ENCODE assay signal across 1 cellular context in the genomic region with DNA sequence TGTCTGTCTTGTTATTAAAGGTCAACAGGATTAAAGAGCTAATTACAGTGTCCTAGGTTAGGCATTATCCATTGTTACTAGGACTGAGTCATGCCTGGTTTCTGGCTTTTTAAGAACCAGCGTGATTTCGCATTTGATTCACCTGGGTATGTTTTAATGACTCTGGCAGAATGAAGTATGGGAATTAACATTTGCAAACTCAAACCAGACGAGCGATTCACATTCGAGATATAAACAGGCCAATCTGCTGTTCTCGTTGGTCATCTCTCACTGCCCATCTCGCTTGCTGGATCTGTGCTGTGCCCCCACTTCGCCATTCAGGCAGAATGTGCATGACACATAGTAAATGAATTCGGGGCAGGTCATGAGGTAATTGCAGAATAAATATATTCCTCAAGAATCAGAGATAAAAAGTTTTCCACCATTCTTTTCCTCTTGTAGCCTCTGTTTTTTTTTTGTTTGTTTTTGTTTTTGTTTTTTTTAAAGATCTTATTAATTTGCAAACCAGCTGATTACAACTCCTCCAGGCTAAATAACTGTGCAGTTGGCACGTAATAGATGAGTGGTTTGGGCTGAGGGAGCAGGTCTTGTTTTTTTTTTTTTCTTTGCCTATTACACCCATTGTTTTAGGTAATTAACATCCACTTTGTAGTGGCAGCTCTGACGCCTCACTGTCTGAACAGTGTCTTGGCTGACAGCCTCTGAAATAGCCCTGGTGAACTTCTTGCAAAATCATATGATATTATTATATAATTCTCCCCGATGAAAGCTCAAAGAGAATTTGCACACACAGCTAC.
TF ChIP-seq lines count a peak whose summit lies in the region.

No MANE protein-coding gene starts in this region.

TF ChIP-seq in HEK293, 187 proteins besides CTCF, POLR2A, EP300 and RAD21 (continued from another document and continues in another):
- TF ChIP-seq, protein P1, sequence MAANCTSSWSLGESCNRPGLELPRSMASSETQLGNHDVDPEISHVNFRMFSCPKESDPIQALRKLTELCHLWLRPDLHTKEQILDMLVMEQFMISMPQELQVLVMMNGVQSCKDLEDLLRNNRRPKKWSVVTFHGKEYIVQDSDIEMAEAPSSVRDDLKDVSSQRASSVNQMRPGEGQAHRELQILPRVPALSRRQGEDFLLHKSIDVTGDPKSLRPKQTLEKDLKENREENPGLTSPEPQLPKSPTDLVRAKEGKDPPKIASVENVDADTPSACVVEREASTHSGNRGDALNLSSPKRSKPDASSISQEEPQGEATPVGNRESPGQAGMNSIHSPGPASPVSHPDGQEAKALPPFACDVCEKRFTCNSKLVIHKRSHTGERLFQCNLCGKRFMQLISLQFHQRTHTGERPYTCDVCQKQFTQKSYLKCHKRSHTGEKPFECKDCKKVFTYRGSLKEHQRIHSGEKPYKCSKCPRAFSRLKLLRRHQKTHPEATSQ (tag by site-specific recombination; IDR thresholded peaks at IDR 0.05), result no peak
- TF ChIP-seq, protein P2, sequence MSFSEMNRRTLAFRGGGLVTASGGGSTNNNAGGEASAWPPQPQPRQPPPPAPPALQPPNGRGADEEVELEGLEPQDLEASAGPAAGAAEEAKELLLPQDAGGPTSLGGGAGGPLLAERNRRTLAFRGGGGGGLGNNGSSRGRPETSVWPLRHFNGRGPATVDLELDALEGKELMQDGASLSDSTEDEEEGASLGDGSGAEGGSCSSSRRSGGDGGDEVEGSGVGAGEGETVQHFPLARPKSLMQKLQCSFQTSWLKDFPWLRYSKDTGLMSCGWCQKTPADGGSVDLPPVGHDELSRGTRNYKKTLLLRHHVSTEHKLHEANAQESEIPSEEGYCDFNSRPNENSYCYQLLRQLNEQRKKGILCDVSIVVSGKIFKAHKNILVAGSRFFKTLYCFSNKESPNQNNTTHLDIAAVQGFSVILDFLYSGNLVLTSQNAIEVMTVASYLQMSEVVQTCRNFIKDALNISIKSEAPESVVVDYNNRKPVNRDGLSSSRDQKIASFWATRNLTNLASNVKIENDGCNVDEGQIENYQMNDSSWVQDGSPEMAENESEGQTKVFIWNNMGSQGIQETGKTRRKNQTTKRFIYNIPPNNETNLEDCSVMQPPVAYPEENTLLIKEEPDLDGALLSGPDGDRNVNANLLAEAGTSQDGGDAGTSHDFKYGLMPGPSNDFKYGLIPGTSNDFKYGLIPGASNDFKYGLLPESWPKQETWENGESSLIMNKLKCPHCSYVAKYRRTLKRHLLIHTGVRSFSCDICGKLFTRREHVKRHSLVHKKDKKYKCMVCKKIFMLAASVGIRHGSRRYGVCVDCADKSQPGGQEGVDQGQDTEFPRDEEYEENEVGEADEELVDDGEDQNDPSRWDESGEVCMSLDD (tag by site-specific recombination; IDR thresholded peaks at IDR 0.05), result no peak
- TF ChIP-seq OVOL3 (tag by site-specific recombination; IDR thresholded peaks at IDR 0.05), result no peak
- TF ChIP-seq ZNF311 (tag by site-specific recombination; IDR thresholded peaks at IDR 0.05; ENCODE audit: borderline replicate concordance), result no peak
- no peak for TF ChIP-seq ZNF239 (tag by site-specific recombination; IDR thresholded peaks at IDR 0.05)
- TF ChIP-seq ZNF341 (tag by site-specific recombination; IDR thresholded peaks at IDR 0.05; ENCODE audit: low read depth), result no peak
- TF ChIP-seq ZNF146 (tag by site-specific recombination; IDR thresholded peaks at IDR 0.05), result no peak
- TF ChIP-seq ZBTB8A (tag by site-specific recombination; IDR thresholded peaks at IDR 0.05), result no peak
- no peak for TF ChIP-seq ZNF529 (tag by site-specific recombination; IDR thresholded peaks at IDR 0.05; ENCODE audit: insufficient replicate concordance)
- no peak for TF ChIP-seq ZNF423 (tag by site-specific recombination; IDR thresholded peaks at IDR 0.05)
- no peak for TF ChIP-seq ZNF292 (tag by site-specific recombination; IDR thresholded peaks at IDR 0.05; ENCODE audit: borderline replicate concordance, low read depth)
- TF ChIP-seq ZNF629 (tag by site-specific recombination; IDR thresholded peaks at IDR 0.05), result peak; percentile 86
- no peak for TF ChIP-seq ZNF266 (tag by site-specific recombination; IDR thresholded peaks at IDR 0.05; ENCODE audit: low read depth)
- TF ChIP-seq ZNF157 (tag by site-specific recombination; IDR thresholded peaks at IDR 0.05), result no peak
- no peak for TF ChIP-seq ZNF585B (tag by site-specific recombination; IDR thresholded peaks at IDR 0.05)
- no peak for TF ChIP-seq ZNF132 (tag by site-specific recombination; IDR thresholded peaks at IDR 0.05; ENCODE audit: borderline replicate concordance)
- TF ChIP-seq ZNF169 (tag by site-specific recombination; IDR thresholded peaks at IDR 0.05), result no peak
- TF ChIP-seq ZNF785 (tag by site-specific recombination; IDR thresholded peaks at IDR 0.05), result no peak
- no peak for TF ChIP-seq ZIC2 (tag by site-specific recombination; IDR thresholded peaks at IDR 0.05)
- TF ChIP-seq, protein P3, sequence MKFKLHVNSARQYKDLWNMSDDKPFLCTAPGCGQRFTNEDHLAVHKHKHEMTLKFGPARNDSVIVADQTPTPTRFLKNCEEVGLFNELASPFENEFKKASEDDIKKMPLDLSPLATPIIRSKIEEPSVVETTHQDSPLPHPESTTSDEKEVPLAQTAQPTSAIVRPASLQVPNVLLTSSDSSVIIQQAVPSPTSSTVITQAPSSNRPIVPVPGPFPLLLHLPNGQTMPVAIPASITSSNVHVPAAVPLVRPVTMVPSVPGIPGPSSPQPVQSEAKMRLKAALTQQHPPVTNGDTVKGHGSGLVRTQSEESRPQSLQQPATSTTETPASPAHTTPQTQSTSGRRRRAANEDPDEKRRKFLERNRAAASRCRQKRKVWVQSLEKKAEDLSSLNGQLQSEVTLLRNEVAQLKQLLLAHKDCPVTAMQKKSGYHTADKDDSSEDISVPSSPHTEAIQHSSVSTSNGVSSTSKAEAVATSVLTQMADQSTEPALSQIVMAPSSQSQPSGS (tag by site-specific recombination; IDR thresholded peaks at IDR 0.05; ENCODE audit: low read depth), result no peak
- TF ChIP-seq ZNF514 (tag by site-specific recombination; IDR thresholded peaks at IDR 0.05), result no peak
- TF ChIP-seq, protein P4, sequence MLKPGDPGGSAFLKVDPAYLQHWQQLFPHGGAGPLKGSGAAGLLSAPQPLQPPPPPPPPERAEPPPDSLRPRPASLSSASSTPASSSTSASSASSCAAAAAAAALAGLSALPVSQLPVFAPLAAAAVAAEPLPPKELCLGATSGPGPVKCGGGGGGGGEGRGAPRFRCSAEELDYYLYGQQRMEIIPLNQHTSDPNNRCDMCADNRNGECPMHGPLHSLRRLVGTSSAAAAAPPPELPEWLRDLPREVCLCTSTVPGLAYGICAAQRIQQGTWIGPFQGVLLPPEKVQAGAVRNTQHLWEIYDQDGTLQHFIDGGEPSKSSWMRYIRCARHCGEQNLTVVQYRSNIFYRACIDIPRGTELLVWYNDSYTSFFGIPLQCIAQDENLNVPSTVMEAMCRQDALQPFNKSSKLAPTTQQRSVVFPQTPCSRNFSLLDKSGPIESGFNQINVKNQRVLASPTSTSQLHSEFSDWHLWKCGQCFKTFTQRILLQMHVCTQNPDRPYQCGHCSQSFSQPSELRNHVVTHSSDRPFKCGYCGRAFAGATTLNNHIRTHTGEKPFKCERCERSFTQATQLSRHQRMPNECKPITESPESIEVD (tag by site-specific recombination; IDR thresholded peaks at IDR 0.05), result peak; percentile 72
- TF ChIP-seq, protein P5, sequence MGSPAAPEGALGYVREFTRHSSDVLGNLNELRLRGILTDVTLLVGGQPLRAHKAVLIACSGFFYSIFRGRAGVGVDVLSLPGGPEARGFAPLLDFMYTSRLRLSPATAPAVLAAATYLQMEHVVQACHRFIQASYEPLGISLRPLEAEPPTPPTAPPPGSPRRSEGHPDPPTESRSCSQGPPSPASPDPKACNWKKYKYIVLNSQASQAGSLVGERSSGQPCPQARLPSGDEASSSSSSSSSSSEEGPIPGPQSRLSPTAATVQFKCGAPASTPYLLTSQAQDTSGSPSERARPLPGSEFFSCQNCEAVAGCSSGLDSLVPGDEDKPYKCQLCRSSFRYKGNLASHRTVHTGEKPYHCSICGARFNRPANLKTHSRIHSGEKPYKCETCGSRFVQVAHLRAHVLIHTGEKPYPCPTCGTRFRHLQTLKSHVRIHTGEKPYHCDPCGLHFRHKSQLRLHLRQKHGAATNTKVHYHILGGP (tag by site-specific recombination; IDR thresholded peaks at IDR 0.05), result no peak
- TF ChIP-seq YY1 (tag by site-specific recombination; IDR thresholded peaks at IDR 0.05), result no peak
- no peak for TF ChIP-seq ZNF133 (tag by site-specific recombination; IDR thresholded peaks at IDR 0.05)
- TF ChIP-seq KLF9 (tag by site-specific recombination; IDR thresholded peaks at IDR 0.05; ENCODE audit: low read depth), result no peak
- TF ChIP-seq ZNF174 (tag by site-specific recombination; IDR thresholded peaks at IDR 0.05), result no peak
- no peak for TF ChIP-seq WT1 (tag by site-specific recombination; IDR thresholded peaks at IDR 0.05)
- TF ChIP-seq ZNF660 (tag by site-specific recombination; IDR thresholded peaks at IDR 0.05), result no peak
- no peak for TF ChIP-seq REPIN1 (tag by site-specific recombination; IDR thresholded peaks at IDR 0.05; ENCODE audit: low read depth)
- TF ChIP-seq SCRT2 (tag by site-specific recombination; IDR thresholded peaks at IDR 0.05), result no peak
- TF ChIP-seq EGR2 (tag by site-specific recombination; IDR thresholded peaks at IDR 0.05; ENCODE audit: low read depth), result no peak
- TF ChIP-seq ZSCAN30 (tag by site-specific recombination; IDR thresholded peaks at IDR 0.05), result no peak
- TF ChIP-seq, protein P6, sequence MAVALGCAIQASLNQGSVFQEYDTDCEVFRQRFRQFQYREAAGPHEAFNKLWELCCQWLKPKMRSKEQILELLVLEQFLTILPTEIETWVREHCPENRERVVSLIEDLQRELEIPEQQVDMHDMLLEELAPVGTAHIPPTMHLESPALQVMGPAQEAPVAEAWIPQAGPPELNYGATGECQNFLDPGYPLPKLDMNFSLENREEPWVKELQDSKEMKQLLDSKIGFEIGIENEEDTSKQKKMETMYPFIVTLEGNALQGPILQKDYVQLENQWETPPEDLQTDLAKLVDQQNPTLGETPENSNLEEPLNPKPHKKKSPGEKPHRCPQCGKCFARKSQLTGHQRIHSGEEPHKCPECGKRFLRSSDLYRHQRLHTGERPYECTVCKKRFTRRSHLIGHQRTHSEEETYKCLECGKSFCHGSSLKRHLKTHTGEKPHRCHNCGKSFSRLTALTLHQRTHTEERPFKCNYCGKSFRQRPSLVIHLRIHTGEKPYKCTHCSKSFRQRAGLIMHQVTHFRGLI (tag by site-specific recombination; IDR thresholded peaks at IDR 0.05), result 0 out of 2 replicates have a peak, but pooled peaks have one; percentile 16
- no peak for TF ChIP-seq ZNF623 (tag by site-specific recombination; IDR thresholded peaks at IDR 0.05)
- no peak for TF ChIP-seq ZNF624 (tag by site-specific recombination; IDR thresholded peaks at IDR 0.05)
- no peak for TF ChIP-seq ZNF658 (tag by site-specific recombination; IDR thresholded peaks at IDR 0.05)
- TF ChIP-seq SCRT1 (tag by site-specific recombination; IDR thresholded peaks at IDR 0.05; ENCODE audit: borderline replicate concordance), result no peak
- TF ChIP-seq, protein P7, sequence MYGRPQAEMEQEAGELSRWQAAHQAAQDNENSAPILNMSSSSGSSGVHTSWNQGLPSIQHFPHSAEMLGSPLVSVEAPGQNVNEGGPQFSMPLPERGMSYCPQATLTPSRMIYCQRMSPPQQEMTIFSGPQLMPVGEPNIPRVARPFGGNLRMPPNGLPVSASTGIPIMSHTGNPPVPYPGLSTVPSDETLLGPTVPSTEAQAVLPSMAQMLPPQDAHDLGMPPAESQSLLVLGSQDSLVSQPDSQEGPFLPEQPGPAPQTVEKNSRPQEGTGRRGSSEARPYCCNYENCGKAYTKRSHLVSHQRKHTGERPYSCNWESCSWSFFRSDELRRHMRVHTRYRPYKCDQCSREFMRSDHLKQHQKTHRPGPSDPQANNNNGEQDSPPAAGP (tag by site-specific recombination; IDR thresholded peaks at IDR 0.05), result no peak
- TF ChIP-seq ZNF560 (tag by site-specific recombination; IDR thresholded peaks at IDR 0.05; ENCODE audit: borderline replicate concordance), result no peak
- no peak for TF ChIP-seq ZNF155 (tag by site-specific recombination; IDR thresholded peaks at IDR 0.05)
- no peak for TF ChIP-seq ZFP69B (tag by site-specific recombination; IDR thresholded peaks at IDR 0.05)
- TF ChIP-seq KLF16 (tag by site-specific recombination; IDR thresholded peaks at IDR 0.05), result no peak
- no peak for TF ChIP-seq ZNF2 (tag by site-specific recombination; IDR thresholded peaks at IDR 0.05)
- TF ChIP-seq ZNF621 (tag by site-specific recombination; IDR thresholded peaks at IDR 0.05), result no peak
- TF ChIP-seq ZNF404 (tag by site-specific recombination; IDR thresholded peaks at IDR 0.05), result no peak
- TF ChIP-seq, protein P8, sequence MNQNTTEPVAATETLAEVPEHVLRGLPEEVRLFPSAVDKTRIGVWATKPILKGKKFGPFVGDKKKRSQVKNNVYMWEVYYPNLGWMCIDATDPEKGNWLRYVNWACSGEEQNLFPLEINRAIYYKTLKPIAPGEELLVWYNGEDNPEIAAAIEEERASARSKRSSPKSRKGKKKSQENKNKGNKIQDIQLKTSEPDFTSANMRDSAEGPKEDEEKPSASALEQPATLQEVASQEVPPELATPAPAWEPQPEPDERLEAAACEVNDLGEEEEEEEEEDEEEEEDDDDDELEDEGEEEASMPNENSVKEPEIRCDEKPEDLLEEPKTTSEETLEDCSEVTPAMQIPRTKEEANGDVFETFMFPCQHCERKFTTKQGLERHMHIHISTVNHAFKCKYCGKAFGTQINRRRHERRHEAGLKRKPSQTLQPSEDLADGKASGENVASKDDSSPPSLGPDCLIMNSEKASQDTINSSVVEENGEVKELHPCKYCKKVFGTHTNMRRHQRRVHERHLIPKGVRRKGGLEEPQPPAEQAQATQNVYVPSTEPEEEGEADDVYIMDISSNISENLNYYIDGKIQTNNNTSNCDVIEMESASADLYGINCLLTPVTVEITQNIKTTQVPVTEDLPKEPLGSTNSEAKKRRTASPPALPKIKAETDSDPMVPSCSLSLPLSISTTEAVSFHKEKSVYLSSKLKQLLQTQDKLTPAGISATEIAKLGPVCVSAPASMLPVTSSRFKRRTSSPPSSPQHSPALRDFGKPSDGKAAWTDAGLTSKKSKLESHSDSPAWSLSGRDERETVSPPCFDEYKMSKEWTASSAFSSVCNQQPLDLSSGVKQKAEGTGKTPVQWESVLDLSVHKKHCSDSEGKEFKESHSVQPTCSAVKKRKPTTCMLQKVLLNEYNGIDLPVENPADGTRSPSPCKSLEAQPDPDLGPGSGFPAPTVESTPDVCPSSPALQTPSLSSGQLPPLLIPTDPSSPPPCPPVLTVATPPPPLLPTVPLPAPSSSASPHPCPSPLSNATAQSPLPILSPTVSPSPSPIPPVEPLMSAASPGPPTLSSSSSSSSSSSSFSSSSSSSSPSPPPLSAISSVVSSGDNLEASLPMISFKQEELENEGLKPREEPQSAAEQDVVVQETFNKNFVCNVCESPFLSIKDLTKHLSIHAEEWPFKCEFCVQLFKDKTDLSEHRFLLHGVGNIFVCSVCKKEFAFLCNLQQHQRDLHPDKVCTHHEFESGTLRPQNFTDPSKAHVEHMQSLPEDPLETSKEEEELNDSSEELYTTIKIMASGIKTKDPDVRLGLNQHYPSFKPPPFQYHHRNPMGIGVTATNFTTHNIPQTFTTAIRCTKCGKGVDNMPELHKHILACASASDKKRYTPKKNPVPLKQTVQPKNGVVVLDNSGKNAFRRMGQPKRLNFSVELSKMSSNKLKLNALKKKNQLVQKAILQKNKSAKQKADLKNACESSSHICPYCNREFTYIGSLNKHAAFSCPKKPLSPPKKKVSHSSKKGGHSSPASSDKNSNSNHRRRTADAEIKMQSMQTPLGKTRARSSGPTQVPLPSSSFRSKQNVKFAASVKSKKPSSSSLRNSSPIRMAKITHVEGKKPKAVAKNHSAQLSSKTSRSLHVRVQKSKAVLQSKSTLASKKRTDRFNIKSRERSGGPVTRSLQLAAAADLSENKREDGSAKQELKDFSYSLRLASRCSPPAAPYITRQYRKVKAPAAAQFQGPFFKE (tag by site-specific recombination; IDR thresholded peaks at IDR 0.05; ENCODE audit: borderline replicate concordance), result no peak
- TF ChIP-seq KLF8 (tag by site-specific recombination; IDR thresholded peaks at IDR 0.05), result peak; percentile 56; the same call in 1 of the 2 replicates
